In the genomic region with DNA sequence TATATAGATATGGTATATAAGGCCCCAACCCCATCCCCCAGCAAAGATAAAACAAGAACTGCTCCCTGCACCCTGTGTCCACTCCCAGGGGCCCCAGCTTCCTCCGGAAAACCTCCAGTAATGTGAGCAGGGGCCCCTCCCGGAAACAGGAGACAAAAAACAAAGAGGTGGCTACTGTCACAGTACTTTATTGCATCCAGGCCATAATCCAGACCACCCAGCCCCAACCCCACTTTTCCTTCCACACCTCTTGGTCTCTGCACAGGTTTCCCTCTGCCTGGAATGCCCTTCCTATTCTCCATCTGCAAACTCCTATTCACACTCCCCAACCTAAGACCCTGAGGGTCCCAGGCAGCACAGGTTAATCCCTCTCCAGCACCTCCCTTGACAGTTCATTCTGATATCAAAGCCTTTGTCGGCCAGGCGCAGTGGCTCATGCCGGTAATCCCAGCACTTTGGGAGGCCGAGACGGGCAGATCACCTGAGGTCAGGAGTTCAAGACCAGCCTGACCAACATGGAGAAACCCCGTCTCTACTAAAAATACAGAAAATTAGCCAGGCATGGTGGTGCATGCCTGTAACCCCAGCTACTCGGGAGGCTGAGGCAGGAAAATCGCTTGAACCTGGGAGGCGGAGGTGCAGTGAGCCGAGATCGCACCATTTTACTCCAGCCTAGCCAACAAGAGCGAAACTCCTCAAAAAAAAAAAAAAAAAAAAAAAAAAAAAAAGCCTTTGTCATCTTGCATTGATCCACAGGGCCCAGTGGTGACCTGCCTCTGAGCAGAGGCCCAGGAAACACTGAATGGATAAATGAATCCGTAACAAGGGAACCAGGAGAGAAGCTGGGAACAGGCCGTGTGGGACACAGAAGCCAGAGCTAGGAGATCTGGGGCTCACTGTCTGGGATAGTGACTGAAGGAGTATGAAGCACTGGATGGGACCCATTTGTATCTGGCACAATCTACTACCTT, we compare ENCODE assay signal across 1 cellular context.
TF ChIP-seq lines count a peak whose summit lies in the region.

No MANE protein-coding gene starts in this region.

TF ChIP-seq in GM12878, 131 proteins besides CTCF, POLR2A, EP300 and RAD21:
- no peak for TF ChIP-seq RBBP5 (conservative IDR thresholded peaks at IDR 0.05)
- TF ChIP-seq, protein P1, sequence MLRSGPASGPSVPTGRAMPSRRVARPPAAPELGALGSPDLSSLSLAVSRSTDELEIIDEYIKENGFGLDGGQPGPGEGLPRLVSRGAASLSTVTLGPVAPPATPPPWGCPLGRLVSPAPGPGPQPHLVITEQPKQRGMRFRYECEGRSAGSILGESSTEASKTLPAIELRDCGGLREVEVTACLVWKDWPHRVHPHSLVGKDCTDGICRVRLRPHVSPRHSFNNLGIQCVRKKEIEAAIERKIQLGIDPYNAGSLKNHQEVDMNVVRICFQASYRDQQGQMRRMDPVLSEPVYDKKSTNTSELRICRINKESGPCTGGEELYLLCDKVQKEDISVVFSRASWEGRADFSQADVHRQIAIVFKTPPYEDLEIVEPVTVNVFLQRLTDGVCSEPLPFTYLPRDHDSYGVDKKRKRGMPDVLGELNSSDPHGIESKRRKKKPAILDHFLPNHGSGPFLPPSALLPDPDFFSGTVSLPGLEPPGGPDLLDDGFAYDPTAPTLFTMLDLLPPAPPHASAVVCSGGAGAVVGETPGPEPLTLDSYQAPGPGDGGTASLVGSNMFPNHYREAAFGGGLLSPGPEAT (IDR thresholded peaks at IDR 0.05; ENCODE audit: low read depth) = no peak
- TF ChIP-seq, protein P2, sequence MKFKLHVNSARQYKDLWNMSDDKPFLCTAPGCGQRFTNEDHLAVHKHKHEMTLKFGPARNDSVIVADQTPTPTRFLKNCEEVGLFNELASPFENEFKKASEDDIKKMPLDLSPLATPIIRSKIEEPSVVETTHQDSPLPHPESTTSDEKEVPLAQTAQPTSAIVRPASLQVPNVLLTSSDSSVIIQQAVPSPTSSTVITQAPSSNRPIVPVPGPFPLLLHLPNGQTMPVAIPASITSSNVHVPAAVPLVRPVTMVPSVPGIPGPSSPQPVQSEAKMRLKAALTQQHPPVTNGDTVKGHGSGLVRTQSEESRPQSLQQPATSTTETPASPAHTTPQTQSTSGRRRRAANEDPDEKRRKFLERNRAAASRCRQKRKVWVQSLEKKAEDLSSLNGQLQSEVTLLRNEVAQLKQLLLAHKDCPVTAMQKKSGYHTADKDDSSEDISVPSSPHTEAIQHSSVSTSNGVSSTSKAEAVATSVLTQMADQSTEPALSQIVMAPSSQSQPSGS (IDR thresholded peaks at IDR 0.05; ENCODE audit: low read length) = no peak
- TF ChIP-seq, protein P3, sequence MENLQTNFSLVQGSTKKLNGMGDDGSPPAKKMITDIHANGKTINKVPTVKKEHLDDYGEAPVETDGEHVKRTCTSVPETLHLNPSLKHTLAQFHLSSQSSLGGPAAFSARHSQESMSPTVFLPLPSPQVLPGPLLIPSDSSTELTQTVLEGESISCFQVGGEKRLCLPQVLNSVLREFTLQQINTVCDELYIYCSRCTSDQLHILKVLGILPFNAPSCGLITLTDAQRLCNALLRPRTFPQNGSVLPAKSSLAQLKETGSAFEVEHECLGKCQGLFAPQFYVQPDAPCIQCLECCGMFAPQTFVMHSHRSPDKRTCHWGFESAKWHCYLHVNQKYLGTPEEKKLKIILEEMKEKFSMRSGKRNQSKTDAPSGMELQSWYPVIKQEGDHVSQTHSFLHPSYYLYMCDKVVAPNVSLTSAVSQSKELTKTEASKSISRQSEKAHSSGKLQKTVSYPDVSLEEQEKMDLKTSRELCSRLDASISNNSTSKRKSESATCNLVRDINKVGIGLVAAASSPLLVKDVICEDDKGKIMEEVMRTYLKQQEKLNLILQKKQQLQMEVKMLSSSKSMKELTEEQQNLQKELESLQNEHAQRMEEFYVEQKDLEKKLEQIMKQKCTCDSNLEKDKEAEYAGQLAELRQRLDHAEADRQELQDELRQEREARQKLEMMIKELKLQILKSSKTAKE (IDR thresholded peaks at IDR 0.05; ENCODE audit: low read depth, poor library complexity, severe bottlenecking) = no peak
- peak in 1 of 2 experiments; percentile 33; a peak in 1 of 4 replicates for TF ChIP-seq ETV6 (conservative IDR thresholded peaks at IDR 0.05 in 1 of 2, IDR thresholded peaks at IDR 0.05 in 1 of 2; ENCODE audit: borderline replicate concordance in 1 of 2, low read depth in 1 of 2)
- TF ChIP-seq NFIC (IDR thresholded peaks at IDR 0.05; ENCODE audit: low read depth, low read length) = 0 out of 2 replicates have a peak, but pooled peaks have one; percentile 27
- no peak for TF ChIP-seq ZNF384 (IDR thresholded peaks at IDR 0.05; ENCODE audit: borderline replicate concordance, low read depth, low read length)
- no peak for TF ChIP-seq TCF12 (IDR thresholded peaks at IDR 0.05; ENCODE audit: low read depth, low read length)
- no peak for TF ChIP-seq BCL11A (IDR thresholded peaks at IDR 0.05; ENCODE audit: low read depth, low read length)
- TF ChIP-seq, protein P4, sequence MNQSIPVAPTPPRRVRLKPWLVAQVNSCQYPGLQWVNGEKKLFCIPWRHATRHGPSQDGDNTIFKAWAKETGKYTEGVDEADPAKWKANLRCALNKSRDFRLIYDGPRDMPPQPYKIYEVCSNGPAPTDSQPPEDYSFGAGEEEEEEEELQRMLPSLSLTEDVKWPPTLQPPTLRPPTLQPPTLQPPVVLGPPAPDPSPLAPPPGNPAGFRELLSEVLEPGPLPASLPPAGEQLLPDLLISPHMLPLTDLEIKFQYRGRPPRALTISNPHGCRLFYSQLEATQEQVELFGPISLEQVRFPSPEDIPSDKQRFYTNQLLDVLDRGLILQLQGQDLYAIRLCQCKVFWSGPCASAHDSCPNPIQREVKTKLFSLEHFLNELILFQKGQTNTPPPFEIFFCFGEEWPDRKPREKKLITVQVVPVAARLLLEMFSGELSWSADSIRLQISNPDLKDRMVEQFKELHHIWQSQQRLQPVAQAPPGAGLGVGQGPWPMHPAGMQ (IDR thresholded peaks at IDR 0.05; ENCODE audit: borderline replicate concordance) = no peak
- no peak for TF ChIP-seq HDAC2 (IDR thresholded peaks at IDR 0.05)
- no peak for TF ChIP-seq CBX5 (IDR thresholded peaks at IDR 0.05; ENCODE audit: low read depth)
- no peak for TF ChIP-seq MYC (IDR thresholded peaks at IDR 0.05; ENCODE audit: insufficient read depth, insufficient read length, insufficient replicate concordance, low read length, severe bottlenecking)
- peak; percentile 15; the same call in 1 of the 2 replicates for TF ChIP-seq FOXM1 (IDR thresholded peaks at IDR 0.05; ENCODE audit: low read depth, low read length)
- TF ChIP-seq, protein P5, sequence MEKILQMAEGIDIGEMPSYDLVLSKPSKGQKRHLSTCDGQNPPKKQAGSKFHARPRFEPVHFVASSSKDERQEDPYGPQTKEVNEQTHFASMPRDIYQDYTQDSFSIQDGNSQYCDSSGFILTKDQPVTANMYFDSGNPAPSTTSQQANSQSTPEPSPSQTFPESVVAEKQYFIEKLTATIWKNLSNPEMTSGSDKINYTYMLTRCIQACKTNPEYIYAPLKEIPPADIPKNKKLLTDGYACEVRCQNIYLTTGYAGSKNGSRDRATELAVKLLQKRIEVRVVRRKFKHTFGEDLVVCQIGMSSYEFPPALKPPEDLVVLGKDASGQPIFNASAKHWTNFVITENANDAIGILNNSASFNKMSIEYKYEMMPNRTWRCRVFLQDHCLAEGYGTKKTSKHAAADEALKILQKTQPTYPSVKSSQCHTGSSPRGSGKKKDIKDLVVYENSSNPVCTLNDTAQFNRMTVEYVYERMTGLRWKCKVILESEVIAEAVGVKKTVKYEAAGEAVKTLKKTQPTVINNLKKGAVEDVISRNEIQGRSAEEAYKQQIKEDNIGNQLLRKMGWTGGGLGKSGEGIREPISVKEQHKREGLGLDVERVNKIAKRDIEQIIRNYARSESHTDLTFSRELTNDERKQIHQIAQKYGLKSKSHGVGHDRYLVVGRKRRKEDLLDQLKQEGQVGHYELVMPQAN (conservative IDR thresholded peaks at IDR 0.05) = no peak
- TF ChIP-seq, protein P6, sequence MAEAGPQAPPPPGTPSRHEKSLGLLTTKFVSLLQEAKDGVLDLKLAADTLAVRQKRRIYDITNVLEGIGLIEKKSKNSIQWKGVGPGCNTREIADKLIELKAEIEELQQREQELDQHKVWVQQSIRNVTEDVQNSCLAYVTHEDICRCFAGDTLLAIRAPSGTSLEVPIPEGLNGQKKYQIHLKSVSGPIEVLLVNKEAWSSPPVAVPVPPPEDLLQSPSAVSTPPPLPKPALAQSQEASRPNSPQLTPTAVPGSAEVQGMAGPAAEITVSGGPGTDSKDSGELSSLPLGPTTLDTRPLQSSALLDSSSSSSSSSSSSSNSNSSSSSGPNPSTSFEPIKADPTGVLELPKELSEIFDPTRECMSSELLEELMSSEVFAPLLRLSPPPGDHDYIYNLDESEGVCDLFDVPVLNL (IDR thresholded peaks at IDR 0.05; ENCODE audit: low read depth, low read length) = no peak
- no peak for TF ChIP-seq HDAC6 (IDR thresholded peaks at IDR 0.05; ENCODE audit: unreplicated experiment)
- TF ChIP-seq, protein P7, sequence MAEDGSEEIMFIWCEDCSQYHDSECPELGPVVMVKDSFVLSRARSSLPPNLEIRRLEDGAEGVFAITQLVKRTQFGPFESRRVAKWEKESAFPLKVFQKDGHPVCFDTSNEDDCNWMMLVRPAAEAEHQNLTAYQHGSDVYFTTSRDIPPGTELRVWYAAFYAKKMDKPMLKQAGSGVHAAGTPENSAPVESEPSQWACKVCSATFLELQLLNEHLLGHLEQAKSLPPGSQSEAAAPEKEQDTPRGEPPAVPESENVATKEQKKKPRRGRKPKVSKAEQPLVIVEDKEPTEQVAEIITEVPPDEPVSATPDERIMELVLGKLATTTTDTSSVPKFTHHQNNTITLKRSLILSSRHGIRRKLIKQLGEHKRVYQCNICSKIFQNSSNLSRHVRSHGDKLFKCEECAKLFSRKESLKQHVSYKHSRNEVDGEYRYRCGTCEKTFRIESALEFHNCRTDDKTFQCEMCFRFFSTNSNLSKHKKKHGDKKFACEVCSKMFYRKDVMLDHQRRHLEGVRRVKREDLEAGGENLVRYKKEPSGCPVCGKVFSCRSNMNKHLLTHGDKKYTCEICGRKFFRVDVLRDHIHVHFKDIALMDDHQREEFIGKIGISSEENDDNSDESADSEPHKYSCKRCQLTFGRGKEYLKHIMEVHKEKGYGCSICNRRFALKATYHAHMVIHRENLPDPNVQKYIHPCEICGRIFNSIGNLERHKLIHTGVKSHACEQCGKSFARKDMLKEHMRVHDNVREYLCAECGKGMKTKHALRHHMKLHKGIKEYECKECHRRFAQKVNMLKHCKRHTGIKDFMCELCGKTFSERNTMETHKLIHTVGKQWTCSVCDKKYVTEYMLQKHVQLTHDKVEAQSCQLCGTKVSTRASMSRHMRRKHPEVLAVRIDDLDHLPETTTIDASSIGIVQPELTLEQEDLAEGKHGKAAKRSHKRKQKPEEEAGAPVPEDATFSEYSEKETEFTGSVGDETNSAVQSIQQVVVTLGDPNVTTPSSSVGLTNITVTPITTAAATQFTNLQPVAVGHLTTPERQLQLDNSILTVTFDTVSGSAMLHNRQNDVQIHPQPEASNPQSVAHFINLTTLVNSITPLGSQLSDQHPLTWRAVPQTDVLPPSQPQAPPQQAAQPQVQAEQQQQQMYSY (CRISPR knock-in tag; IDR thresholded peaks at IDR 0.05) = no peak
- TF ChIP-seq SIN3A (IDR thresholded peaks at IDR 0.05; ENCODE audit: low read depth, low read length) = no peak
